ENCODE assay signal across 9 cellular contexts in genomic region chr4:137226900-137227299, GRCh38.
DNase-seq lines count a peak whose midpoint lies in the region; ATAC-seq, FAIRE-seq and TF ChIP-seq lines count a peak whose summit lies in the region.
"Had no signal": no experiment of that assay in that cellular context is flagged by ENCODE, and none has a peak within 500 bp of the region (broad histone marks: within the 10 kb centered on the region; RNA-seq: fewer than 3 reads in every experiment).

No MANE protein-coding gene starts in this region.

- H3K36me3 ChIP-seq in HCT116 (ENCODE audit: control insufficient read depth in 1 of 2, insufficient read depth in 2 of 2, low read length in 2 of 2) (no peaks in the 10 kb centered on the region), RWPE2 (ENCODE audit: low read depth) (no peaks in the 10 kb centered on the region), ovary (no peaks in the 10 kb centered on the region)

- H3K9me3 ChIP-seq in HCT116 (ENCODE audit: control insufficient read depth in 1 of 2, insufficient read depth in 1 of 2, low read depth in 1 of 2, low read length in 2 of 2), result no peaks in the 10 kb centered on the region
- no peaks in the 10 kb centered on the region for H3K9me3 ChIP-seq in RWPE2 (ENCODE audit: severe bottlenecking)
- H3K9me3 ChIP-seq in ovary, result no peaks in the 10 kb centered on the region

- TF ChIP-seq CTCF in AG10803 (conservative IDR thresholded peaks at IDR 0.05; ENCODE audit: low read length), result peak; percentile 30
- TF ChIP-seq CTCF in HCT116 (IDR thresholded peaks at IDR 0.05 in 2 of 3, conservative IDR thresholded peaks at IDR 0.05 in 1 of 3; ENCODE audit: borderline replicate concordance in 1 of 3, insufficient read depth in 1 of 3, low read depth in 2 of 3, low read length in 2 of 3), result peak; percentile 19 to 55 (median 53); a peak in 5 of 6 replicates
- TF ChIP-seq CTCF in RWPE2 (IDR thresholded peaks at IDR 0.05; ENCODE audit: poor library complexity, severe bottlenecking), result peak; percentile 52
- no peak for TF ChIP-seq CTCF in ovary (IDR thresholded peaks at IDR 0.05)

- H3K4me2 ChIP-seq in HCT116 (ENCODE audit: low read length), result no peak overlapping the region

- TF ChIP-seq POLR2A in HCT116 (IDR thresholded peaks at IDR 0.05; ENCODE audit: borderline replicate concordance, extremely low read depth, insufficient read depth, insufficient read length) (no peak), ovary (IDR thresholded peaks at IDR 0.05) (no peak)

- POLR2A ChIA-PET in HCT116 (lab: Charles Lee), result no interaction called here

- no peaks in the 10 kb centered on the region for H3K27me3 ChIP-seq in HCT116 (ENCODE audit: insufficient read depth, low read length)
- H3K27me3 ChIP-seq in RWPE2 (ENCODE audit: insufficient read depth, poor library complexity, severe bottlenecking), result no peaks in the 10 kb centered on the region
- H3K27me3 ChIP-seq in ovary, result no peaks in the 10 kb centered on the region

- RAD21 ChIA-PET in HCT116 (lab: Charles Lee; ENCODE audit: low non-redundant PET in 1 of 2, low total read pairs in 2 of 2, uncharacterized antibody in 2 of 2, unreplicated experiment in 2 of 2), result no interaction called here

- H3K27ac ChIP-seq in HCT116 (ENCODE audit: low read depth, low read length) (no peak overlapping the region), RWPE2 (ENCODE audit: poor library complexity, severe bottlenecking) (no peak overlapping the region), ovary (no peak overlapping the region)
- H3K27ac ChIP-seq: HL-60 had no signal

- FAIRE-seq in frontal cortex (lab: Jason Lieb, UNC), result no peak

- H3K4me1 ChIP-seq in HCT116 (ENCODE audit: control insufficient read depth in 1 of 2, insufficient read depth in 2 of 2, low read length in 2 of 2) (no peaks in the 10 kb centered on the region), RWPE2 (ENCODE audit: insufficient read depth, poor library complexity, severe bottlenecking) (no peaks in the 10 kb centered on the region), ovary (ENCODE audit: insufficient read depth) (no peaks in the 10 kb centered on the region)

- H3K4me3 ChIP-seq in AG10803 (ENCODE audit: low read length) (no peak overlapping the region), HCT116 (replicated peaks in 1 of 2; ENCODE audit: low read depth in 1 of 2, low read length in 2 of 2) (no peak overlapping the region), RWPE2 (ENCODE audit: severe bottlenecking) (no peak overlapping the region), ovary (no peak overlapping the region)

- no peak for TF ChIP-seq EP300 in ovary (IDR thresholded peaks at IDR 0.05)

- intact Hi-C loops in HCT116 (cut with micrococcal nuclease) (no loop called here), ovary (cut with DNase I) (no loop called here)

- DNase-seq in AG10803 (ENCODE audit: low read depth) (no peak), HCT116 (ENCODE audit: low read depth, low spot score) (peak; percentile 16), RWPE2 (ENCODE audit: low spot score) (no peak), hepatic stellate cell (ENCODE audit: low spot score) (peak; percentile 4), ovary (no peak), GOT3 (lab: John Stamatoyannopoulos, UW) (no peak), frontal cortex (ENCODE audit: low spot score in 2 of 2) (no peak)

- H4K20me1 ChIP-seq in HCT116 (ENCODE audit: insufficient read depth), result no peaks in the 10 kb centered on the region

- ATAC-seq in HCT116 (peak; percentile 85), RWPE2 (ENCODE audit: low read depth) (peak; percentile 50; the same call in 1 of the 3 replicates), HG02870 (IDR thresholded peaks at IDR 0.05; ENCODE audit: unreplicated experiment) (no peak)

- peak overlapping the region; percentile 73 for H2AFZ ChIP-seq in HCT116 (ENCODE audit: low read depth, low read length, poor library complexity, severe bottlenecking)

- no peaks in the 10 kb centered on the region for H3K9me2 ChIP-seq in HCT116 (ENCODE audit: insufficient read depth)

- peak; percentile 50 for TF ChIP-seq RAD21 in HCT116 (IDR thresholded peaks at IDR 0.05; ENCODE audit: low read depth)

- 77 to 79% (median 78%) methylated on average over 2 of the region's 2 CpGs for WGBS in ovary, 3 donors

- H3K9ac ChIP-seq in HCT116 (ENCODE audit: low read length), result no peak overlapping the region

- no peaks in the 10 kb centered on the region for H3K79me2 ChIP-seq in HCT116 (ENCODE audit: insufficient read depth, low read length)

- CTCF ChIA-PET in HCT116 (lab: Charles Lee), result no interaction called here

- BruUV-seq in HCT116 (replicated peaks; lab: Mats Ljungman, UMichigan), result no TSS peak

TF ChIP-seq in HCT116, 20 proteins besides CTCF, POLR2A, EP300 and RAD21:
- no peak for TF ChIP-seq CBX3 (IDR thresholded peaks at IDR 0.05; ENCODE audit: low read depth)
- no peak for TF ChIP-seq CEBPB (IDR thresholded peaks at IDR 0.05; ENCODE audit: low read depth)
- no peak for TF ChIP-seq EGR1 (IDR thresholded peaks at IDR 0.05; ENCODE audit: low read depth)
- no peak for TF ChIP-seq TCF7L2 (IDR thresholded peaks at IDR 0.05; ENCODE audit: borderline replicate concordance, extremely low read depth, insufficient read depth, insufficient read length)
- TF ChIP-seq REST (IDR thresholded peaks at IDR 0.05; ENCODE audit: low read depth), result no peak
- TF ChIP-seq EZH2phosphoT487 (IDR thresholded peaks at IDR 0.05; ENCODE audit: borderline replicate concordance), result no peak
- TF ChIP-seq JUND (IDR thresholded peaks at IDR 0.05), result no peak
- no peak for TF ChIP-seq ATF3 (IDR thresholded peaks at IDR 0.05)
- TF ChIP-seq POLR2AphosphoS5 (IDR thresholded peaks at IDR 0.05; ENCODE audit: low read depth, low read length), result no peak
- no peak for TF ChIP-seq ZBTB33 (IDR thresholded peaks at IDR 0.05; ENCODE audit: extremely low read depth, insufficient replicate concordance, low read length)

Comparison
In these comparisons a context has a peak if more than half of its experiments do, and no peak if none do; other contexts are left out.
1. DNase-seq: peak in HCT116 (single experiment) and hepatic stellate cell (single experiment); none in AG10803 (single experiment), RWPE2 (single experiment), ovary (0 of 5), GOT3 (single experiment) and frontal cortex (0 of 2).
2. CTCF ChIP-seq: peak in AG10803 (single experiment), HCT116 (3 of 3) and RWPE2 (single experiment); none in ovary (0 of 3).